ENCODE assay signal across 8 cellular contexts in genomic region chr6:34249469-34250370, GRCh38. TPM values are rescaled to one million over a fixed set of nuclear protein-coding genes. Genes with fewer than 3 reads are reported as not detected.
DNase-seq lines count a peak whose midpoint lies in the region; ATAC-seq, FAIRE-seq and TF ChIP-seq lines count a peak whose summit lies in the region.

No MANE protein-coding gene starts in this region.

- H3K36me3 ChIP-seq in NT2/D1 (ENCODE audit: insufficient read depth, insufficient read length, low read length) (peaks cover 7% of the 10 kb centered on the region), endothelial cell of umbilical vein (ENCODE audit: control insufficient read depth in 2 of 2, extremely low read depth in 1 of 2, insufficient read depth in 2 of 2, low read length in 2 of 2) (peaks cover 0 to 1% of the 10 kb centered on the region in 2 experiments)

- no peak for FAIRE-seq in endothelial cell of umbilical vein (lab: Jason Lieb, UNC)

- CTCF ChIA-PET in endothelial cell of umbilical vein (lab: Charles Lee) = interaction anchor here (0.6 to 5.8 kb wide), 41 partner anchors 13 to 362 kb away, joined by 3 to 278 read pairs (median 5); partner anchors contain the start of genes HMGA1, NUDT3 and RPS10

- H3K9me1 ChIP-seq in endothelial cell of umbilical vein (replicated peaks; ENCODE audit: control insufficient read depth, extremely low read depth, insufficient read depth, low read length) = no peaks in the 10 kb centered on the region

- no peaks in the 10 kb centered on the region for H3K9me3 ChIP-seq in NT2/D1 (ENCODE audit: insufficient read depth, low read length)
- H3K9me3 ChIP-seq in endothelial cell of umbilical vein (replicated peaks; ENCODE audit: control insufficient read depth, insufficient read depth, low read length) = no peaks in the 10 kb centered on the region

- peaks cover 4% of the 10 kb centered on the region for H3K27me3 Mint-ChIP-seq in nephron progenitor cell (ENCODE audit: low read depth, poor library complexity)

- no peak for TF ChIP-seq POLR2A in endothelial cell of umbilical vein (IDR thresholded peaks at IDR 0.05; ENCODE audit: low read depth, low read length)

- H3K4me1 Mint-ChIP-seq in nephron progenitor cell = peaks cover 26% of the 10 kb centered on the region

- dilution Hi-C loops in endothelial cell of umbilical vein (cut with MboI; ENCODE audit: extremely low pct_ligation_motif_present, low sequenced_read_pairs) = no loop called here

- peak overlapping the region; percentile 91 for H2AFZ ChIP-seq in endothelial cell of umbilical vein (ENCODE audit: low read depth, low read length)

- H3K27ac Mint-ChIP-seq in nephron progenitor cell = no peak overlapping the region

- H3K27me3 ChIP-seq in NT2/D1 (ENCODE audit: insufficient read depth, insufficient read length) (no peaks in the 10 kb centered on the region), endothelial cell of umbilical vein (ENCODE audit: control insufficient read depth in 2 of 2, insufficient read depth in 2 of 2, low read length in 2 of 2) (no peaks in the 10 kb centered on the region)

- peak overlapping the region; percentile 70 for H3K9ac ChIP-seq in NT2/D1 (ENCODE audit: insufficient read length, low read depth)
- H3K9ac ChIP-seq in endothelial cell of umbilical vein (replicated peaks; ENCODE audit: extremely low read depth, insufficient read depth, low read length) = peak overlapping the region; percentile 89

- POLR2A ChIA-PET in endothelial cell of umbilical vein (lab: Charles Lee) = interaction anchor here (0.9 to 2.8 kb wide), 4 partner anchors 13 to 177 kb away, joined by 3 to 22 read pairs (median 4); partner anchors contain the start of gene HMGA1

- ATAC-seq in GM21619 (IDR thresholded peaks at IDR 0.05; ENCODE audit: unreplicated experiment) = peak; percentile 26

- no peaks in the 10 kb centered on the region for H4K20me1 ChIP-seq in endothelial cell of umbilical vein (replicated peaks; ENCODE audit: control insufficient read depth, extremely low read depth, insufficient read depth, low read length)

- peak overlapping the region; percentile 52 for H3K4me2 ChIP-seq in endothelial cell of umbilical vein (ENCODE audit: insufficient read depth, low read length)

- H3K36me3 Mint-ChIP-seq in nephron progenitor cell (ENCODE audit: low read depth) = peaks cover 5% of the 10 kb centered on the region

- intact Hi-C loops in endothelial cell of umbilical vein (cut with micrococcal nuclease) = loop anchor here (1.0 to 2.0 kb wide), 6 partner anchors 24 to 360 kb away; partner anchors contain the start of gene NUDT3

- H3K4me3 ChIP-seq in NT2/D1 (ENCODE audit: insufficient read length, low read depth) (peak overlapping the region; percentile 54), endothelial cell of umbilical vein (replicated peaks in 1 of 3; ENCODE audit: insufficient read depth in 1 of 3, low read depth in 1 of 3, low read length in 3 of 3) (peak overlapping the region; percentile 64 to 88 (median 66))

- no TSS peak for BruUV-seq in endothelial cell of umbilical vein (replicated peaks; lab: Mats Ljungman, UMichigan)

- peaks cover 8% of the 10 kb centered on the region for H3K9me3 Mint-ChIP-seq in nephron progenitor cell

- H3K79me2 ChIP-seq in endothelial cell of umbilical vein (ENCODE audit: control insufficient read depth, insufficient read depth, low read length) = peaks cover 4% of the 10 kb centered on the region

- H3K4me3 Mint-ChIP-seq in nephron progenitor cell = peak overlapping the region; percentile 88

- TF ChIP-seq CTCF in endothelial cell of umbilical vein (IDR thresholded peaks at IDR 0.05; ENCODE audit: extremely low read depth in 1 of 2, insufficient read depth in 1 of 2, low read depth in 1 of 2, low read length in 2 of 2) (no peak), nephron progenitor cell (IDR thresholded peaks at IDR 0.05) (no peak)

- peaks cover 8% of the 10 kb centered on the region for H3K4me1 ChIP-seq in NT2/D1 (ENCODE audit: insufficient read depth, insufficient read length)
- H3K4me1 ChIP-seq in endothelial cell of umbilical vein (ENCODE audit: control insufficient read depth, extremely low read depth, insufficient read depth, low read length) = peaks cover 28% of the 10 kb centered on the region

- H3K27ac ChIP-seq in endothelial cell of umbilical vein (ENCODE audit: insufficient read depth, low read depth, low read length) = peak overlapping the region; percentile 68

- DNase-seq in DMS114 treated with DMSO at 0.1 percent for 48 hours (lab: John Stamatoyannopoulos, UW; ENCODE audit: unreplicated experiment) = peak; percentile 83
- DNase-seq in NT2/D1 (ENCODE audit: low read depth, low spot score) = no peak
- no peak for DNase-seq in endothelial cell of umbilical vein (ENCODE audit: low read depth, low spot score)
- no peak for DNase-seq in nephron progenitor cell
- DNase-seq in AG08395 (ENCODE audit: low spot score) = no peak
- no peak for DNase-seq in SW480 (ENCODE audit: low spot score)
- no peak for DNase-seq in activated gamma-delta T cell treated with Interleukin-2 at 50 U/mL for 16 hours

TF ChIP-seq in endothelial cell of umbilical vein, 7 proteins besides CTCF, POLR2A, EP300 and RAD21:
- TF ChIP-seq, protein P1, sequence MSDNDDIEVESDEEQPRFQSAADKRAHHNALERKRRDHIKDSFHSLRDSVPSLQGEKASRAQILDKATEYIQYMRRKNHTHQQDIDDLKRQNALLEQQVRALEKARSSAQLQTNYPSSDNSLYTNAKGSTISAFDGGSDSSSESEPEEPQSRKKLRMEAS (IDR thresholded peaks at IDR 0.05; ENCODE audit: insufficient read depth, insufficient read length) = no peak
- TF ChIP-seq GATA2 (IDR thresholded peaks at IDR 0.05; ENCODE audit: insufficient read depth, insufficient read length, low read depth, low read length) (no peak), MYC (IDR thresholded peaks at IDR 0.05; ENCODE audit: low read depth, low read length) (no peak), JUN (IDR thresholded peaks at IDR 0.05; ENCODE audit: borderline replicate concordance, insufficient read depth, insufficient read length, low read depth) (no peak)

RNA-seq across cellular contexts. Expression of gene SMIM29, which starts 0.9 kb away (rescaled TPM):
- total RNA-seq in endothelial cell of umbilical vein = 37.3 and 37.6 TPM in 2 replicates
- 75.2 and 135 TPM in 2 replicates for polyA plus RNA-seq in endothelial cell of umbilical vein
- 58.0 and 65.4 TPM in 2 replicates for polyA plus RNA-seq in endothelial cell of umbilical vein (2011; cell fraction: cytosol; rRNA removed)
- polyA plus RNA-seq in endothelial cell of umbilical vein (2011; cell fraction: nucleus; rRNA removed) = 27.1 and 37.8 TPM in 2 replicates
- polyA plus RNA-seq in endothelial cell of umbilical vein (2012) = 26.5 and 31.9 TPM in 2 replicates
- polyA minus RNA-seq in endothelial cell of umbilical vein = 18.2 and 23.0 TPM in 2 replicates
- 4.2 TPM for polyA minus RNA-seq in endothelial cell of umbilical vein (2011; cell fraction: cytosol; rRNA and poly(A)+ RNA removed)
- 7.0 and 9.6 TPM in 2 replicates for polyA minus RNA-seq in endothelial cell of umbilical vein (2011; cell fraction: nucleus; rRNA and poly(A)+ RNA removed)

RNA-seq across cellular contexts. Expression of gene HMGA1, which starts 13.0 kb away (rescaled TPM):
- total RNA-seq in endothelial cell of umbilical vein = 1,031 and 1,108 TPM in 2 replicates
- 416 and 425 TPM in 2 replicates for polyA plus RNA-seq in endothelial cell of umbilical vein
- polyA plus RNA-seq in endothelial cell of umbilical vein (2011; cell fraction: cytosol; rRNA removed) = 293 and 339 TPM in 2 replicates
- polyA plus RNA-seq in endothelial cell of umbilical vein (2011; cell fraction: nucleus; rRNA removed) = 140 and 158 TPM in 2 replicates
- 703 and 761 TPM in 2 replicates for polyA plus RNA-seq in endothelial cell of umbilical vein (2012)
- polyA minus RNA-seq in endothelial cell of umbilical vein = 125 and 180 TPM in 2 replicates
- polyA minus RNA-seq in endothelial cell of umbilical vein (2011; cell fraction: cytosol; rRNA and poly(A)+ RNA removed) = 119 TPM
- polyA minus RNA-seq in endothelial cell of umbilical vein (2011; cell fraction: nucleus; rRNA and poly(A)+ RNA removed) = 49.5 and 60.6 TPM in 2 replicates
